9 cellular contexts compared by ENCODE assay signal in the genomic region with DNA sequence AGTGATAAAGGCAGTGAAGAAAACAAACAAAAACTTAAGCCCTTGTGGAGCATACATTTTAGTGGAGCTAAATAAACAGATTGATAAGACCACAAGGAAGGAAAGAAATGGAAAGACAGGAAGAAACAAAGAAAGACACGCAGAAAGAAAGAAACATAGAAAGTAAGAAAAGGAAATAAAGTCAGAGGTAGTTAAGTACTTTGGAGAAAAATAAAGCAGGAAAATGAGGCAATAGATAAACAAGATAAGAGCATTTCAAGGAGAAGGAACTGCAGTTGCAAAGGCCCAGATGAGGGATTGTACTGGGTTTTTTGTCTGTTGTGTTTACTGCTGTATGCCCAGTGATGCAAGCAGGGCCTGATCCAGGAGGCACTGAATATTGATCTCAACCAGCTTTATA. TPM values are rescaled to one million over a fixed set of nuclear protein-coding genes. Genes with fewer than 3 reads are reported as not detected.
A peak's percentile ranks its signal among the peaks of the same experiment; 100 is the strongest.
DNase-seq lines count a peak whose midpoint lies in the region; ATAC-seq and TF ChIP-seq lines count a peak whose summit lies in the region.
"Had no signal": no experiment of that assay in that cellular context is flagged by ENCODE, and none has a peak within 500 bp of the region (broad histone marks: within the 10 kb centered on the region; RNA-seq: fewer than 3 reads in every experiment).

No MANE protein-coding gene starts in this region.

- peaks cover 2% of the 10 kb centered on the region for H3K9me3 Mint-ChIP-seq in memory B cell

- intact Hi-C loops in A673 (cut with micrococcal nuclease; ENCODE audit: unreplicated experiment): no loop called here

- H3K27ac ChIP-seq in A673 (ENCODE audit: low read depth, low read length, poor library complexity, severe bottlenecking) (peak overlapping the region; percentile 86), HL-60 (replicated peaks) (peak overlapping the region; percentile 84)

- no peaks in the 10 kb centered on the region for H3K9me3 ChIP-seq in A673 (ENCODE audit: low read depth, low read length, poor library complexity, severe bottlenecking)

- BruUV-seq in A673 (replicated peaks; lab: Mats Ljungman, UMichigan): no TSS peak

- peaks cover 30% of the 10 kb centered on the region for H3K4me1 Mint-ChIP-seq in memory B cell

- no peak for TF ChIP-seq POLR2A in GM18505 (IDR thresholded peaks at IDR 0.05; ENCODE audit: borderline replicate concordance, extremely low read depth, insufficient read depth, insufficient read length)

- no peak for DNase-seq in A673 (ENCODE audit: low spot score)
- DNase-seq in HL-60 (ENCODE audit: low read depth in 1 of 2, low spot score in 1 of 2): no peak
- no peak for DNase-seq in astrocyte of the cerebellum (ENCODE audit: low read depth)
- no peak for DNase-seq in memory B cell (ENCODE audit: low spot score in 2 of 2)
- no peak for DNase-seq in DMS53 (lab: John Stamatoyannopoulos, UW)
- DNase-seq in NCI-H345 treated with DMSO at 0.1 percent for 48 hours (lab: John Stamatoyannopoulos, UW; ENCODE audit: unreplicated experiment): no peak
- DNase-seq in DMS153 treated with DMSO at 0.1 percent for 48 hours (lab: John Stamatoyannopoulos, UW; ENCODE audit: unreplicated experiment): no peak

- peak overlapping the region; percentile 96 for H3K27ac Mint-ChIP-seq in memory B cell

- no peak for TF ChIP-seq CTCF in A673 (conservative IDR thresholded peaks at IDR 0.05; ENCODE audit: low read depth, low read length)
- TF ChIP-seq CTCF in HL-60 (IDR thresholded peaks at IDR 0.05; ENCODE audit: insufficient read depth, low read length): no peak
- TF ChIP-seq CTCF in astrocyte of the cerebellum (IDR thresholded peaks at IDR 0.05; ENCODE audit: low read depth, low read length, missing control alignments): no peak

- H3K4me1 ChIP-seq in A673 (ENCODE audit: insufficient read depth, low read length, poor library complexity, severe bottlenecking): peaks cover 4% of the 10 kb centered on the region

- H3K36me3 ChIP-seq in A673 (ENCODE audit: insufficient read depth, low read length, poor library complexity, severe bottlenecking): peaks cover 8% of the 10 kb centered on the region

- ATAC-seq in memory B cell (ENCODE audit: low read depth) (no peak), GM18505 (IDR thresholded peaks at IDR 0.05; ENCODE audit: unreplicated experiment) (no peak)

- peaks cover 16% of the 10 kb centered on the region for H3K36me3 Mint-ChIP-seq in memory B cell

- H3K27me3 Mint-ChIP-seq in memory B cell: no peaks in the 10 kb centered on the region

- CTCF ChIA-PET in A673 (lab: Charles Lee): interaction anchor here (1.6 kb wide), 1 partner anchor 13 kb away, joined by 7 read pairs; no protein-coding TSS in a partner anchor

- in situ Hi-C loops in astrocyte of the cerebellum (cut with HindIII; ENCODE audit: low sequenced_read_pairs): no loop called here

- H3K27me3 ChIP-seq in A673 (replicated peaks; ENCODE audit: insufficient read depth, low read depth, low read length, poor library complexity) (no peaks in the 10 kb centered on the region), HL-60 (ENCODE audit: insufficient read depth, poor library complexity, severe bottlenecking) (no peaks in the 10 kb centered on the region)

- H3K4me3 Mint-ChIP-seq in memory B cell: peak overlapping the region; percentile 73

- POLR2A ChIA-PET in A673 (lab: Charles Lee; ENCODE audit: low non-redundant PET): no interaction called here

- peak overlapping the region; percentile 69 for H3K4me3 ChIP-seq in A673 (ENCODE audit: low read depth, low read length, poor library complexity, severe bottlenecking)
- peak overlapping the region; percentile 98 for H3K4me3 ChIP-seq in HL-60 (replicated peaks; ENCODE audit: insufficient read depth, low read length)
- peak overlapping the region; percentile 75 for H3K4me3 ChIP-seq in astrocyte of the cerebellum (ENCODE audit: low read depth, low read length)

RNA-seq across cellular contexts. Expression of gene NFKBIB, which starts 1.0 kb away (rescaled TPM):
- total RNA-seq in A673 (2021): 42.4 and 51.9 TPM in 2 replicates

RNA-seq across cellular contexts. Expression of gene SIRT2, which starts 1.4 kb away (rescaled TPM):
- 30.0 and 32.2 TPM in 2 replicates for total RNA-seq in A673 (2021)

RNA-seq across cellular contexts. Expression of gene CCER2, which starts 11.2 kb away (rescaled TPM):
- total RNA-seq in A673 (2021): 0.67 and 1.2 TPM in 2 replicates
- total RNA-seq: mesenteric fat pad had no signal

RNA-seq across cellular contexts. Expression of gene RINL, which starts 22.7 kb away (rescaled TPM):
- 5.7 and 7.4 TPM in 2 replicates for total RNA-seq in A673 (2021)

RNA-seq across cellular contexts. Expression of gene SARS2, which starts 29.7 kb away (rescaled TPM):
- total RNA-seq in A673 (2021): 56.3 and 58.6 TPM in 2 replicates
